In the genomic region with DNA sequence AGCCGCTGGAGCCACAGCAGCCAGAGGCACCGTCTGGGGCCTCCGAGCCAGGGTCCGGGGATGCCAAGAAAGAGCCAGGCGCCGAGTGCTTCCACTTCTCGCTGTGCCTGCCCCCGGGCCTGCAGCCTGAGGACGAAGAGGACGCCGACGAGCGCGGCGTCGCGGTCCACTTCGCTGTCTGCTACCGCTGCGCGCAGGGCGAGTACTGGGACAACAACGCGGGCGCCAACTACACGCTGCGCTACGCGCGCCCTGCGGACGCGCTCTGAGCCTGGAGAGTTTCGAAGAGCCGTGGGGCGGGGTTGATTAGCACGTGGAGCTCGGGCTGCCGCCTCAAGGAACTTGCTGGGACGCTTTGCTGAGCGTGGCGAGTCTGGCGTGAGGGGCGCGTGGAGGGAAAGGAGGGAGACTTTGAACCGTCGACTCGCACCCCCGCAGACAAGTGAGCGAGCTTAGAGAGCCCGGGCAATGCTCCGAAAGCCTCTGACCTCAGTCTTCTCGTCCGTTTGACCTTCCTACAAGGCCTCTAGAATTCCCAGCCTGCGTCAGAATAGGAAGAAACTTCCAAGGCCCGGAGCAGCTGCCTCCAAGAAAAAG, we compare ENCODE assay signal across 2 cellular contexts.
TF ChIP-seq lines count a peak whose summit lies in the region.

No MANE protein-coding gene starts in this region.

TF ChIP-seq in GM23338, 12 proteins besides CTCF, POLR2A, EP300 and RAD21:
- TF ChIP-seq ZNF114 (CRISPR knock-in tag; IDR thresholded peaks at IDR 0.05) (no peak), EZH2 (IDR thresholded peaks at IDR 0.05; ENCODE audit: low read depth, unreplicated experiment) (peak; percentile 5)

TF ChIP-seq in GM12878, 131 proteins besides CTCF, POLR2A, EP300 and RAD21:
- TF ChIP-seq IKZF2 (IDR thresholded peaks at IDR 0.05) (no peak), CEBPB (IDR thresholded peaks at IDR 0.05; ENCODE audit: borderline replicate concordance in 1 of 2, low read depth in 2 of 2, low read length in 2 of 2) (no peak), YY1 (IDR thresholded peaks at IDR 0.05; ENCODE audit: low read depth, low read length) (no peak), RAD51 (IDR thresholded peaks at IDR 0.05) (no peak), POLR2AphosphoS5 (IDR thresholded peaks at IDR 0.05; ENCODE audit: low read length) (no peak), GABPA (IDR thresholded peaks at IDR 0.05; ENCODE audit: low read depth) (no peak), HDAC2 (IDR thresholded peaks at IDR 0.05) (no peak), TAF1 (IDR thresholded peaks at IDR 0.05; ENCODE audit: borderline replicate concordance, low read depth, low read length) (no peak), BACH1 (IDR thresholded peaks at IDR 0.05; ENCODE audit: borderline replicate concordance) (no peak), TCF12 (IDR thresholded peaks at IDR 0.05; ENCODE audit: low read depth, low read length) (no peak)
- TF ChIP-seq, protein P1, sequence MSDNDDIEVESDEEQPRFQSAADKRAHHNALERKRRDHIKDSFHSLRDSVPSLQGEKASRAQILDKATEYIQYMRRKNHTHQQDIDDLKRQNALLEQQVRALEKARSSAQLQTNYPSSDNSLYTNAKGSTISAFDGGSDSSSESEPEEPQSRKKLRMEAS (IDR thresholded peaks at IDR 0.05; ENCODE audit: low read depth, low read length) = no peak
- TF ChIP-seq, protein P2, sequence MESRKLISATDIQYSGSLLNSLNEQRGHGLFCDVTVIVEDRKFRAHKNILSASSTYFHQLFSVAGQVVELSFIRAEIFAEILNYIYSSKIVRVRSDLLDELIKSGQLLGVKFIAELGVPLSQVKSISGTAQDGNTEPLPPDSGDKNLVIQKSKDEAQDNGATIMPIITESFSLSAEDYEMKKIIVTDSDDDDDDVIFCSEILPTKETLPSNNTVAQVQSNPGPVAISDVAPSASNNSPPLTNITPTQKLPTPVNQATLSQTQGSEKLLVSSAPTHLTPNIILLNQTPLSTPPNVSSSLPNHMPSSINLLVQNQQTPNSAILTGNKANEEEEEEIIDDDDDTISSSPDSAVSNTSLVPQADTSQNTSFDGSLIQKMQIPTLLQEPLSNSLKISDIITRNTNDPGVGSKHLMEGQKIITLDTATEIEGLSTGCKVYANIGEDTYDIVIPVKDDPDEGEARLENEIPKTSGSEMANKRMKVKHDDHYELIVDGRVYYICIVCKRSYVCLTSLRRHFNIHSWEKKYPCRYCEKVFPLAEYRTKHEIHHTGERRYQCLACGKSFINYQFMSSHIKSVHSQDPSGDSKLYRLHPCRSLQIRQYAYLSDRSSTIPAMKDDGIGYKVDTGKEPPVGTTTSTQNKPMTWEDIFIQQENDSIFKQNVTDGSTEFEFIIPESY (IDR thresholded peaks at IDR 0.05) = no peak
- TF ChIP-seq, protein P3, sequence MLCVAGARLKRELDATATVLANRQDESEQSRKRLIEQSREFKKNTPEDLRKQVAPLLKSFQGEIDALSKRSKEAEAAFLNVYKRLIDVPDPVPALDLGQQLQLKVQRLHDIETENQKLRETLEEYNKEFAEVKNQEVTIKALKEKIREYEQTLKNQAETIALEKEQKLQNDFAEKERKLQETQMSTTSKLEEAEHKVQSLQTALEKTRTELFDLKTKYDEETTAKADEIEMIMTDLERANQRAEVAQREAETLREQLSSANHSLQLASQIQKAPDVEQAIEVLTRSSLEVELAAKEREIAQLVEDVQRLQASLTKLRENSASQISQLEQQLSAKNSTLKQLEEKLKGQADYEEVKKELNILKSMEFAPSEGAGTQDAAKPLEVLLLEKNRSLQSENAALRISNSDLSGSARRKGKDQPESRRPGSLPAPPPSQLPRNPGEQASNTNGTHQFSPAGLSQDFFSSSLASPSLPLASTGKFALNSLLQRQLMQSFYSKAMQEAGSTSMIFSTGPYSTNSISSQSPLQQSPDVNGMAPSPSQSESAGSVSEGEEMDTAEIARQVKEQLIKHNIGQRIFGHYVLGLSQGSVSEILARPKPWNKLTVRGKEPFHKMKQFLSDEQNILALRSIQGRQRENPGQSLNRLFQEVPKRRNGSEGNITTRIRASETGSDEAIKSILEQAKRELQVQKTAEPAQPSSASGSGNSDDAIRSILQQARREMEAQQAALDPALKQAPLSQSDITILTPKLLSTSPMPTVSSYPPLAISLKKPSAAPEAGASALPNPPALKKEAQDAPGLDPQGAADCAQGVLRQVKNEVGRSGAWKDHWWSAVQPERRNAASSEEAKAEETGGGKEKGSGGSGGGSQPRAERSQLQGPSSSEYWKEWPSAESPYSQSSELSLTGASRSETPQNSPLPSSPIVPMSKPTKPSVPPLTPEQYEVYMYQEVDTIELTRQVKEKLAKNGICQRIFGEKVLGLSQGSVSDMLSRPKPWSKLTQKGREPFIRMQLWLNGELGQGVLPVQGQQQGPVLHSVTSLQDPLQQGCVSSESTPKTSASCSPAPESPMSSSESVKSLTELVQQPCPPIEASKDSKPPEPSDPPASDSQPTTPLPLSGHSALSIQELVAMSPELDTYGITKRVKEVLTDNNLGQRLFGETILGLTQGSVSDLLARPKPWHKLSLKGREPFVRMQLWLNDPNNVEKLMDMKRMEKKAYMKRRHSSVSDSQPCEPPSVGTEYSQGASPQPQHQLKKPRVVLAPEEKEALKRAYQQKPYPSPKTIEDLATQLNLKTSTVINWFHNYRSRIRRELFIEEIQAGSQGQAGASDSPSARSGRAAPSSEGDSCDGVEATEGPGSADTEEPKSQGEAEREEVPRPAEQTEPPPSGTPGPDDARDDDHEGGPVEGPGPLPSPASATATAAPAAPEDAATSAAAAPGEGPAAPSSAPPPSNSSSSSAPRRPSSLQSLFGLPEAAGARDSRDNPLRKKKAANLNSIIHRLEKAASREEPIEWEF (IDR thresholded peaks at IDR 0.05; ENCODE audit: insufficient replicate concordance, low read depth, low read length) = no peak
- TF ChIP-seq, protein P4, sequence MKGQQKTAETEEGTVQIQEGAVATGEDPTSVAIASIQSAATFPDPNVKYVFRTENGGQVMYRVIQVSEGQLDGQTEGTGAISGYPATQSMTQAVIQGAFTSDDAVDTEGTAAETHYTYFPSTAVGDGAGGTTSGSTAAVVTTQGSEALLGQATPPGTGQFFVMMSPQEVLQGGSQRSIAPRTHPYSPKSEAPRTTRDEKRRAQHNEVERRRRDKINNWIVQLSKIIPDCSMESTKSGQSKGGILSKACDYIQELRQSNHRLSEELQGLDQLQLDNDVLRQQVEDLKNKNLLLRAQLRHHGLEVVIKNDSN (IDR thresholded peaks at IDR 0.05; ENCODE audit: borderline replicate concordance, extremely low read length, insufficient read depth, low read depth, low read length) = no peak
